Comparison of ENCODE assay signal across 1 cellular context in the genomic region with DNA sequence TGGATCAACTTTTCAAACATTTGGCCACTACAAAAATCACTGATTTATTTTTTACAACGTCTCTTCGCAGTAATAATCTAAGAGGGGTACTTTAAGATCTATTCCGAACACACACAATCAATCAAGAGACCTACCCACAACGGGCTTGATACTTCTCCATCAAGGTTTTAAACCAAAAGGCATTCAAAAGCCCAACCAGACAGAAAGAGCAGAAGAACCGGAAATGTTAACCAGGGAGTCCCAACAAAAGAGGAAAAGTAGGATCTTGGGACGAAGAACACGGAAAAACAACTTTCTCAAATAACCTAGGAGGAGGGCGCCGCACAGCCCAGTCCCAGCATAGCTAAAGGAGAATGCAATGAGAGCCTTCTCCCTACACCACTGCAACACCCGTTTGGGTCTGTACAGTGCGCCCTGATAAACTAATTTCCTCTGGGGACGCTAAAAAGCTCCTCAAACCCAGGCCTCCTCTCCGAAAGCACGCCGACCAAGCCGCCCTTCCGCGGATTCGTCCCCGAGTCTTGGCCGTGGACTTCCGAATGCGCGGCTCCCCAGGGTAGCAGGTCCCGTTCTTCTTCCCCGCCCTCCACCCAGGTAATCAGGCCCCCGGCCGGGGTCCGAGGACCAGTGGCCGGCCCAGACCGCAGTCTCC.
TF ChIP-seq lines count a peak whose summit lies in the region.

No MANE protein-coding gene starts in this region.

TF ChIP-seq in K562, 482 proteins besides CTCF, POLR2A, EP300 and RAD21 (continued from another document):
- TF ChIP-seq ZNF395 (CRISPR knock-in tag; IDR thresholded peaks at IDR 0.05) (0 out of 2 replicates have a peak, but pooled peaks have one; percentile 11), ZFP30 (CRISPR knock-in tag; IDR thresholded peaks at IDR 0.05; ENCODE audit: borderline replicate concordance) (no peak), CTBP1 (IDR thresholded peaks at IDR 0.05; ENCODE audit: borderline replicate concordance) (no peak), MTA2 (IDR thresholded peaks at IDR 0.05; ENCODE audit: low read depth) (no peak), ZNF197 (CRISPR knock-in tag; IDR thresholded peaks at IDR 0.05; ENCODE audit: low read depth) (no peak), NFIC (IDR thresholded peaks at IDR 0.05) (no peak), NR1H2 (CRISPR knock-in tag; IDR thresholded peaks at IDR 0.05) (0 out of 2 replicates have a peak, but pooled peaks have one; percentile 33), E2F8 (IDR thresholded peaks at IDR 0.05; ENCODE audit: low read depth, partially characterized antibody) (no peak), KLF1 (tag; IDR thresholded peaks at IDR 0.05) (no peak), CBX8 (IDR thresholded peaks at IDR 0.05; ENCODE audit: borderline replicate concordance, extremely low read depth, low read depth, low read length, poor library complexity, severe bottlenecking) (no peak), SIRT6 (IDR thresholded peaks at IDR 0.05; ENCODE audit: low read depth, low read length) (peak; percentile 76), MTA1 (IDR thresholded peaks at IDR 0.05; ENCODE audit: borderline replicate concordance) (no peak), LEF1 (IDR thresholded peaks at IDR 0.05) (no peak), SRF (CRISPR knock-in tag; IDR thresholded peaks at IDR 0.05) (no peak), XRCC4 (IDR thresholded peaks at IDR 0.05; ENCODE audit: extremely low read depth, insufficient read depth, insufficient read length) (no peak), REST (CRISPR knock-in tag; IDR thresholded peaks at IDR 0.05; ENCODE audit: low read depth) (no peak), ADNP (tag; IDR thresholded peaks at IDR 0.05) (no peak), SMAD4 (CRISPR knock-in tag; conservative IDR thresholded peaks at IDR 0.05) (no peak)
- TF ChIP-seq, protein P1, sequence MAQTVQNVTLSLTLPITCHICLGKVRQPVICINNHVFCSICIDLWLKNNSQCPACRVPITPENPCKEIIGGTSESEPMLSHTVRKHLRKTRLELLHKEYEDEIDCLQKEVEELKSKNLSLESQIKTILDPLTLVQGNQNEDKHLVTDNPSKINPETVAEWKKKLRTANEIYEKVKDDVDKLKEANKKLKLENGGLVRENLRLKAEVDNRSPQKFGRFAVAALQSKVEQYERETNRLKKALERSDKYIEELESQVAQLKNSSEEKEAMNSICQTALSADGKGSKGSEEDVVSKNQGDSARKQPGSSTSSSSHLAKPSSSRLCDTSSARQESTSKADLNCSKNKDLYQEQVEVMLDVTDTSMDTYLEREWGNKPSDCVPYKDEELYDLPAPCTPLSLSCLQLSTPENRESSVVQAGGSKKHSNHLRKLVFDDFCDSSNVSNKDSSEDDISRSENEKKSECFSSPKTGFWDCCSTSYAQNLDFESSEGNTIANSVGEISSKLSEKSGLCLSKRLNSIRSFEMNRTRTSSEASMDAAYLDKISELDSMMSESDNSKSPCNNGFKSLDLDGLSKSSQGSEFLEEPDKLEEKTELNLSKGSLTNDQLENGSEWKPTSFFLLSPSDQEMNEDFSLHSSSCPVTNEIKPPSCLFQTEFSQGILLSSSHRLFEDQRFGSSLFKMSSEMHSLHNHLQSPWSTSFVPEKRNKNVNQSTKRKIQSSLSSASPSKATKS (CRISPR knock-in tag; IDR thresholded peaks at IDR 0.05): no peak
- TF ChIP-seq, protein P2, sequence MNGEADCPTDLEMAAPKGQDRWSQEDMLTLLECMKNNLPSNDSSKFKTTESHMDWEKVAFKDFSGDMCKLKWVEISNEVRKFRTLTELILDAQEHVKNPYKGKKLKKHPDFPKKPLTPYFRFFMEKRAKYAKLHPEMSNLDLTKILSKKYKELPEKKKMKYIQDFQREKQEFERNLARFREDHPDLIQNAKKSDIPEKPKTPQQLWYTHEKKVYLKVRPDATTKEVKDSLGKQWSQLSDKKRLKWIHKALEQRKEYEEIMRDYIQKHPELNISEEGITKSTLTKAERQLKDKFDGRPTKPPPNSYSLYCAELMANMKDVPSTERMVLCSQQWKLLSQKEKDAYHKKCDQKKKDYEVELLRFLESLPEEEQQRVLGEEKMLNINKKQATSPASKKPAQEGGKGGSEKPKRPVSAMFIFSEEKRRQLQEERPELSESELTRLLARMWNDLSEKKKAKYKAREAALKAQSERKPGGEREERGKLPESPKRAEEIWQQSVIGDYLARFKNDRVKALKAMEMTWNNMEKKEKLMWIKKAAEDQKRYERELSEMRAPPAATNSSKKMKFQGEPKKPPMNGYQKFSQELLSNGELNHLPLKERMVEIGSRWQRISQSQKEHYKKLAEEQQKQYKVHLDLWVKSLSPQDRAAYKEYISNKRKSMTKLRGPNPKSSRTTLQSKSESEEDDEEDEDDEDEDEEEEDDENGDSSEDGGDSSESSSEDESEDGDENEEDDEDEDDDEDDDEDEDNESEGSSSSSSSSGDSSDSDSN (IDR thresholded peaks at IDR 0.05; ENCODE audit: borderline replicate concordance in 1 of 2, low read depth in 2 of 2, low read length in 2 of 2): peak in 1 of 2 experiments; percentile 15; a peak in 1 of 4 replicates
